17 cellular contexts compared by ENCODE assay signal in genomic region chr12:19675361-19675760, GRCh38.
DNase-seq lines count a peak whose midpoint lies in the region; ATAC-seq and TF ChIP-seq lines count a peak whose summit lies in the region.
"Had no signal": no experiment of that assay in that cellular context is flagged by ENCODE, and none has a peak within 500 bp of the region (broad histone marks: within the 10 kb centered on the region; RNA-seq: fewer than 3 reads in every experiment).

No MANE protein-coding gene starts in this region.

- peaks cover 33% of the 10 kb centered on the region for H3K36me3 Mint-ChIP-seq in T-helper 2 cell treated with Interferon-gamma antibody and Interleukin-4, amounts not matched to agents 5 μg/mL and 100 μg/mL, for 36 hours (ENCODE audit: low read depth)
- peaks cover 5 to 18% of the 10 kb centered on the region in 2 donors for H3K36me3 Mint-ChIP-seq in CD4-positive, alpha-beta memory T cell

- H3K27ac ChIP-seq in CD4-positive, alpha-beta memory T cell (ENCODE audit: low read depth, low read length): no peak overlapping the region
- H3K27ac ChIP-seq: dorsolateral prefrontal cortex, left lung, prostate gland had no signal

- H3K4me3 Mint-ChIP-seq in T-helper 2 cell treated with Interferon-gamma antibody and Interleukin-4, amounts not matched to agents 5 μg/mL and 100 μg/mL, for 36 hours: no peak overlapping the region
- H3K4me3 Mint-ChIP-seq in CD4-positive, alpha-beta memory T cell: no peak overlapping the region
- H3K4me3 Mint-ChIP-seq: GM23338 had no signal

- POLR2A ChIA-PET in CD4-positive, alpha-beta memory T cell (lab: Charles Lee; ENCODE audit: partially characterized antibody): no interaction called here
- POLR2A ChIA-PET in GM10248 (lab: Yijun Ruan, JAX): no interaction called here

- CTCF ChIA-PET in CD4-positive, alpha-beta memory T cell (lab: Charles Lee; ENCODE audit: partially characterized antibody): no interaction called here
- CTCF ChIA-PET in GM10248 (lab: Yijun Ruan, JAX): interaction anchor here (0.9 kb wide), 1 partner anchor 18 kb away, joined by 3 read pairs; no protein-coding TSS in a partner anchor

- peaks cover 35% of the 10 kb centered on the region for H3K4me1 Mint-ChIP-seq in T-helper 2 cell treated with Interferon-gamma antibody and Interleukin-4, amounts not matched to agents 5 μg/mL and 100 μg/mL, for 36 hours (ENCODE audit: low read depth)
- peaks cover 22 to 32% (median 28%) of the 10 kb centered on the region in 4 donors for H3K4me1 Mint-ChIP-seq in CD4-positive, alpha-beta memory T cell
- H3K4me1 Mint-ChIP-seq: GM23338 had no signal

- peak; percentile 83 for ATAC-seq in GM18870 (IDR thresholded peaks at IDR 0.05; ENCODE audit: unreplicated experiment)
- ATAC-seq in HG02938 (IDR thresholded peaks at IDR 0.05; ENCODE audit: unreplicated experiment): peak; percentile 64
- ATAC-seq: GM23338, left lung had no signal

- H3K4me3 ChIP-seq in CD4-positive, alpha-beta memory T cell (ENCODE audit: low read length in 2 of 2): no peak overlapping the region
- H3K4me3 ChIP-seq: dorsolateral prefrontal cortex, GM23338, left lung, prostate gland had no signal

- no peaks in the 10 kb centered on the region for H3K36me3 ChIP-seq in CD4-positive, alpha-beta memory T cell (ENCODE audit: insufficient read depth, low read length)
- H3K36me3 ChIP-seq: left lung, prostate gland had no signal

- no peaks in the 10 kb centered on the region for H3K9me3 ChIP-seq in CD4-positive, alpha-beta memory T cell (ENCODE audit: control insufficient read depth in 1 of 2, low read length in 2 of 2)
- H3K9me3 ChIP-seq: prostate gland had no signal

- no peaks in the 10 kb centered on the region for H3K27me3 ChIP-seq in CD4-positive, alpha-beta memory T cell (ENCODE audit: insufficient read depth, low read length)
- H3K27me3 ChIP-seq: dorsolateral prefrontal cortex, left lung had no signal

- peaks cover 35% of the 10 kb centered on the region for H3K9me3 Mint-ChIP-seq in T-helper 2 cell treated with Interferon-gamma antibody and Interleukin-4, amounts not matched to agents 5 μg/mL and 100 μg/mL, for 36 hours
- peaks cover 0 to 20% (median 9%) of the 10 kb centered on the region in 8 donors for H3K9me3 Mint-ChIP-seq in CD4-positive, alpha-beta memory T cell

- TF ChIP-seq CTCF in GM13976 (IDR thresholded peaks at IDR 0.05; ENCODE audit: borderline replicate concordance, control extremely low read depth, extremely low read depth, insufficient read depth, missing control alignments) (no peak), GM10248 (IDR thresholded peaks at IDR 0.05; ENCODE audit: control extremely low read depth, extremely low read depth, low read depth, missing control alignments) (no peak)

- H3K27me3 Mint-ChIP-seq in T-helper 2 cell treated with Interferon-gamma antibody and Interleukin-4, amounts not matched to agents 5 μg/mL and 100 μg/mL, for 36 hours (ENCODE audit: low read depth): peaks cover 8% of the 10 kb centered on the region
- H3K27me3 Mint-ChIP-seq in CD4-positive, alpha-beta memory T cell: no peaks in the 10 kb centered on the region

- no peak overlapping the region for H3K27ac Mint-ChIP-seq in T-helper 2 cell treated with Interferon-gamma antibody and Interleukin-4, amounts not matched to agents 5 μg/mL and 100 μg/mL, for 36 hours
- no peak overlapping the region for H3K27ac Mint-ChIP-seq in CD4-positive, alpha-beta memory T cell
- H3K27ac Mint-ChIP-seq: GM23338 had no signal

- H3K4me1 ChIP-seq in CD4-positive, alpha-beta memory T cell (ENCODE audit: insufficient read depth, low read length): peaks cover 19% of the 10 kb centered on the region
- H3K4me1 ChIP-seq: left lung, prostate gland had no signal

- in situ Hi-C loops in GM13976 (cut with MboI; ENCODE audit: low sequenced_read_pairs, unreplicated experiment): no loop called here

- DNase-seq in GM13976 (ENCODE audit: low spot score): peak; percentile 18
- peak; percentile 48 for DNase-seq in T-helper 2 cell treated with Interferon-gamma antibody and Interleukin-4, amounts not matched to agents 5 μg/mL and 100 μg/mL, for 36 hours (ENCODE audit: low spot score)
- no peak for DNase-seq in cortex of kidney (lab: John Stamatoyannopoulos, UW)
- no peak for DNase-seq in NOMO-1 (lab: John Stamatoyannopoulos, UW; ENCODE audit: unreplicated experiment in 2 of 2)
- no peak for DNase-seq in CD4-positive, alpha-beta memory T cell
- DNase-seq in GM10248 (ENCODE audit: extremely low spot score): no peak
- DNase-seq: activated CD4-positive, alpha-beta T cell treated with anti-CD3 and anti-CD28 coated beads, Interleukin-2, amount 50 U/mL, for 1 hour; activated gamma-delta T cell treated with Interleukin-2 at 50 U/mL for 16 hours; dorsolateral prefrontal cortex; left lung; NCI-H2107; NK-92 treated with Interleukin-12 subunit alpha and Interleukin-12 subunit beta, amount 100 ng/mL, for 24 hours; SHP77 had no signal

- intact Hi-C loops in CD4-positive, alpha-beta memory T cell (cut with micrococcal nuclease): no loop called here

Comparison
In these comparisons a context has a peak if more than half of its experiments do, and no peak if none do; other contexts are left out.
1. DNase-seq: peak in GM13976 (single experiment) and T-helper 2 cell treated with Interferon-gamma antibody and Interleukin-4, amounts not matched to agents 5 μg/mL and 100 μg/mL, for 36 hours (single experiment); none in cortex of kidney (single experiment), NOMO-1 (0 of 2), CD4-positive, alpha-beta memory T cell (0 of 5) and GM10248 (single experiment).